ENCODE assay signal across 1 cellular context in the genomic region with DNA sequence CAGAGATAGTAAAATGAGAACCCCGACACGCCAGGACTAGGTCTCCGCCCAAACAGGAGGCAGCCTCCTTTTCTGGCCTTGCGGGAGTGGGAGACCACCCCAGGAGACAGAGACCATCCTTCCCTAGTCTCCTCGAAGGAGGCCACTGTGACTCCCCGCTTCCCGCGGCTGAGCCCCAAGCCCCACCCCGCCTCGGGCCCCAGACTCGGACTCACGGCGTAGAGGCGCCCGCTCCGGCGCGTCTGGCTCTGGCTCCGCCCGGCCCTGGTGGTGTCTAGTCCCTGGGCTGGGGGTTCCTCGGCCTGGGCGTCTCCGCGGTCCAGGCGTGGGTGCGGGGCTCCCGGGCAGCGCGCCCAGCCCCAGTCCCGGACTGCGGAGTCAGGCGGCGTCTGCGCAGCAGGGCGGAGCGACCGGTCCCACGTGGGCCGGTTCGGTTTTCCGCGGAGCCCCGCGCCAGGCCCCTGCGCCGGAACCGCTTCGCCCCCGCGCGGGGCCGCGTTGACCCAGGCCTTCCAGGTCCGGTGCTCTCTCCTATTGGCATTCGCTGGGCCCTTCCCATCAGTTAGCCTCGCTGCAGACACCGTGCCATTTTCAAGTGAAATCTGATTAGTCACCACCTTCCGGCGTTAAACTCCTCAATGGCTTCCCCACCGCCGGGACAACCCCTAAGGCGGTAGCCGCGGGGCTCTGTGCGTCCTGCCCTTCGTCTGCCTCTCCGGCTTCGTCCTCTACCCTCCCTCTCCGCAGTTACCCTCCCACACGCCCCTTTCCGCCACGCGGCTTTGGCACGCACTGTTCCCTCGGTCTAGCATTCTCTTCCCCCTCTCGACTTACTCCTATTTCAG.
TF ChIP-seq lines count a peak whose summit lies in the region.

Gene C1orf216 (minus strand): TSS at position 393 of the 845 bp plus-strand sequence. CDS start 2,563 bp downstream, outside the sequence.

TF ChIP-seq in K562, 482 proteins besides CTCF, POLR2A, EP300 and RAD21 (continued from another document and continues in another):
- TF ChIP-seq, protein P1, sequence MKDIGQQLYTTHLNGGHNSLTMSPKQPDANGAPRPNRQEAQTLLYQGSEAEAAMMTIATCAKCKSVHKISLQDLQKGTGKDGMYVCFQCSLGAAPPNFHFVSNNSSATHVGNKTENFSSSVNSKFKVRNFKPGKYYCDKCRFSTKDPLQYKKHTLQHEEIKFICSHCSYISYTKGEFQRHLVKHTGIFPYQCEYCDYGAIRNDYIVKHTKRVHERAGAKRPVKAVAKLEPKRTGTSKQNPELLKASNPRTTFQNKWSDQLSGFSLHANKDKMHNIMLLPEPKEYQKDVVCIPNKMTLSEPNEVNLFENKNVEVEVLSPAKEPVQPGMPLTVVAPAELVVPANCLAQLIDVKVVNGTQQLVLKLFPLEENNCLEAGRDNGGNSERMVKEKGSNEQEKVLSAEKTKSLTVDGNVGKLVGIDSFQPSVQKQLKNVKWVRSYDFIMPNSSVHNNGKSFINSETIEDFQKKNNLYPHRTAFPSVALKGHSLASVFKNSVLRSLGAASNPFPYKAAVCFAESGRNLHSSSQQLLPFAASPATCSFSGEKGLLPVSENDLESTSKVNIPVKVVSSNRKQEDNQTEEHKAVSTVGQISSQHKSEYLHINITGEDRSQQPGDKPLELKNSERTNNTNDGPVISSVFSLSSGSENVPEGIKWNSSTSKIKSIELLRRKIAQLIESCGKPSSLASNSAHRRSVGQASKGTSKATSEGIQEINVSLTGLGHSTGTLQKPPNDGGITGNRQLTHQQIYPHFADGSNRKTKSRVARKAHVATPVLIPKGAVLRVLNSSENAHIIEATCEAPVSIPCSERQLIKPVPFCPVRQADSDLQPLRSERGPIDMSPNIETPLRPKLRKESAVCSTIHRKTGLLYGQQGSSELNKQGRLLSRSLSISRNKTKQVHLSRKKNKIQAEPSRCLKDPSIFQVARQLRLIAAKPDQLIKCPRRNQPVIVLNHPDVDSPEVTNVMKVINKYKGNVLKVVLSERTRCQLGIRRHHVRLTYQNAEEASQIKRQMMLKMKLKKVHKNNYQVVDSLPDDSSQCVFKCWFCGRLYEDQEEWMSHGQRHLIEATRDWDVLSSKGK (CRISPR knock-in tag; IDR thresholded peaks at IDR 0.05): no peak
- TF ChIP-seq MTA1 (IDR thresholded peaks at IDR 0.05; ENCODE audit: borderline replicate concordance): no peak
- TF ChIP-seq ZBTB17 (CRISPR knock-in tag; IDR thresholded peaks at IDR 0.05): no peak; the same call in 1 of the 2 replicates
- TF ChIP-seq, protein P2, sequence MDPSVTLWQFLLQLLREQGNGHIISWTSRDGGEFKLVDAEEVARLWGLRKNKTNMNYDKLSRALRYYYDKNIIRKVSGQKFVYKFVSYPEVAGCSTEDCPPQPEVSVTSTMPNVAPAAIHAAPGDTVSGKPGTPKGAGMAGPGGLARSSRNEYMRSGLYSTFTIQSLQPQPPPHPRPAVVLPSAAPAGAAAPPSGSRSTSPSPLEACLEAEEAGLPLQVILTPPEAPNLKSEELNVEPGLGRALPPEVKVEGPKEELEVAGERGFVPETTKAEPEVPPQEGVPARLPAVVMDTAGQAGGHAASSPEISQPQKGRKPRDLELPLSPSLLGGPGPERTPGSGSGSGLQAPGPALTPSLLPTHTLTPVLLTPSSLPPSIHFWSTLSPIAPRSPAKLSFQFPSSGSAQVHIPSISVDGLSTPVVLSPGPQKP (CRISPR knock-in tag; IDR thresholded peaks at IDR 0.05): no peak
- TF ChIP-seq, protein P3, sequence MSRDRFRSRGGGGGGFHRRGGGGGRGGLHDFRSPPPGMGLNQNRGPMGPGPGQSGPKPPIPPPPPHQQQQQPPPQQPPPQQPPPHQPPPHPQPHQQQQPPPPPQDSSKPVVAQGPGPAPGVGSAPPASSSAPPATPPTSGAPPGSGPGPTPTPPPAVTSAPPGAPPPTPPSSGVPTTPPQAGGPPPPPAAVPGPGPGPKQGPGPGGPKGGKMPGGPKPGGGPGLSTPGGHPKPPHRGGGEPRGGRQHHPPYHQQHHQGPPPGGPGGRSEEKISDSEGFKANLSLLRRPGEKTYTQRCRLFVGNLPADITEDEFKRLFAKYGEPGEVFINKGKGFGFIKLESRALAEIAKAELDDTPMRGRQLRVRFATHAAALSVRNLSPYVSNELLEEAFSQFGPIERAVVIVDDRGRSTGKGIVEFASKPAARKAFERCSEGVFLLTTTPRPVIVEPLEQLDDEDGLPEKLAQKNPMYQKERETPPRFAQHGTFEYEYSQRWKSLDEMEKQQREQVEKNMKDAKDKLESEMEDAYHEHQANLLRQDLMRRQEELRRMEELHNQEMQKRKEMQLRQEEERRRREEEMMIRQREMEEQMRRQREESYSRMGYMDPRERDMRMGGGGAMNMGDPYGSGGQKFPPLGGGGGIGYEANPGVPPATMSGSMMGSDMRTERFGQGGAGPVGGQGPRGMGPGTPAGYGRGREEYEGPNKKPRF (IDR thresholded peaks at IDR 0.05; ENCODE audit: low read depth, low read length): no peak
- no peak for TF ChIP-seq POLR3A (IDR thresholded peaks at IDR 0.05; ENCODE audit: borderline replicate concordance, extremely low read depth, insufficient read depth, insufficient read length)
- TF ChIP-seq E2F8 (IDR thresholded peaks at IDR 0.05; ENCODE audit: low read depth, partially characterized antibody): peak; percentile 36
- TF ChIP-seq ATF2 (CRISPR knock-in tag; IDR thresholded peaks at IDR 0.05): no peak; the same call in 1 of the 2 replicates
- TF ChIP-seq PYGO2 (tag; IDR thresholded peaks at IDR 0.05): no peak
- TF ChIP-seq ZNF24 (IDR thresholded peaks at IDR 0.05): 0 out of 2 replicates have a peak, but pooled peaks have one; percentile 9
- no peak for TF ChIP-seq NFYB (IDR thresholded peaks at IDR 0.05; ENCODE audit: extremely low read depth, insufficient read length)
- TF ChIP-seq DMBX1 (CRISPR knock-in tag; IDR thresholded peaks at IDR 0.05; ENCODE audit: borderline replicate concordance): no peak
- TF ChIP-seq, protein P4, sequence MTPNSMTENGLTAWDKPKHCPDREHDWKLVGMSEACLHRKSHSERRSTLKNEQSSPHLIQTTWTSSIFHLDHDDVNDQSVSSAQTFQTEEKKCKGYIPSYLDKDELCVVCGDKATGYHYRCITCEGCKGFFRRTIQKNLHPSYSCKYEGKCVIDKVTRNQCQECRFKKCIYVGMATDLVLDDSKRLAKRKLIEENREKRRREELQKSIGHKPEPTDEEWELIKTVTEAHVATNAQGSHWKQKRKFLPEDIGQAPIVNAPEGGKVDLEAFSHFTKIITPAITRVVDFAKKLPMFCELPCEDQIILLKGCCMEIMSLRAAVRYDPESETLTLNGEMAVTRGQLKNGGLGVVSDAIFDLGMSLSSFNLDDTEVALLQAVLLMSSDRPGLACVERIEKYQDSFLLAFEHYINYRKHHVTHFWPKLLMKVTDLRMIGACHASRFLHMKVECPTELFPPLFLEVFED (CRISPR knock-in tag; conservative IDR thresholded peaks at IDR 0.05): no peak
- TF ChIP-seq CHCHD3 (CRISPR knock-in tag; IDR thresholded peaks at IDR 0.05): no peak
- TF ChIP-seq, protein P5, sequence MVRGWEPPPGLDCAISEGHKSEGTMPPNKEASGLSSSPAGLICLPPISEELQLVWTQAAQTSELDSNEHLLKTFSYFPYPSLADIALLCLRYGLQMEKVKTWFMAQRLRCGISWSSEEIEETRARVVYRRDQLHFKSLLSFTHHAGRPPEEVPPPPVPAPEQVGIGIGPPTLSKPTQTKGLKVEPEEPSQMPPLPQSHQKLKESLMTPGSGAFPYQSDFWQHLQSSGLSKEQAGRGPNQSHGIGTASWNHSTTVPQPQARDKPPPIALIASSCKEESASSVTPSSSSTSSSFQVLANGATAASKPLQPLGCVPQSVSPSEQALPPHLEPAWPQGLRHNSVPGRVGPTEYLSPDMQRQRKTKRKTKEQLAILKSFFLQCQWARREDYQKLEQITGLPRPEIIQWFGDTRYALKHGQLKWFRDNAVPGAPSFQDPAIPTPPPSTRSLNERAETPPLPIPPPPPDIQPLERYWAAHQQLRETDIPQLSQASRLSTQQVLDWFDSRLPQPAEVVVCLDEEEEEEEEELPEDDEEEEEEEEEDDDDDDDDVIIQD (CRISPR knock-in tag; IDR thresholded peaks at IDR 0.05): 0 out of 2 replicates have a peak, but pooled peaks have one; percentile 17
- TF ChIP-seq RBM39 (optimal IDR thresholded peaks at IDR 0.05; ENCODE audit: low read depth, low read length): no peak
- TF ChIP-seq NR1H2 (CRISPR knock-in tag; IDR thresholded peaks at IDR 0.05): no peak
- peak; percentile 95 for TF ChIP-seq CXXC5 (CRISPR knock-in tag; IDR thresholded peaks at IDR 0.05)
- peak; percentile 63; the same call in 1 of the 2 replicates for TF ChIP-seq SMARCA4 (IDR thresholded peaks at IDR 0.05)
- no peak; the same call in 1 of the 2 replicates for TF ChIP-seq HLTF (IDR thresholded peaks at IDR 0.05)
- TF ChIP-seq EZH2 (IDR thresholded peaks at IDR 0.05; ENCODE audit: borderline replicate concordance, low read depth, low read length): no peak
- TF ChIP-seq ZNF830 (CRISPR knock-in tag; IDR thresholded peaks at IDR 0.05): no peak
- TF ChIP-seq MNT (conservative IDR thresholded peaks at IDR 0.05): peak; percentile 76 to 92
- no peak for TF ChIP-seq ADNP (tag; IDR thresholded peaks at IDR 0.05)
- TF ChIP-seq, protein P6, sequence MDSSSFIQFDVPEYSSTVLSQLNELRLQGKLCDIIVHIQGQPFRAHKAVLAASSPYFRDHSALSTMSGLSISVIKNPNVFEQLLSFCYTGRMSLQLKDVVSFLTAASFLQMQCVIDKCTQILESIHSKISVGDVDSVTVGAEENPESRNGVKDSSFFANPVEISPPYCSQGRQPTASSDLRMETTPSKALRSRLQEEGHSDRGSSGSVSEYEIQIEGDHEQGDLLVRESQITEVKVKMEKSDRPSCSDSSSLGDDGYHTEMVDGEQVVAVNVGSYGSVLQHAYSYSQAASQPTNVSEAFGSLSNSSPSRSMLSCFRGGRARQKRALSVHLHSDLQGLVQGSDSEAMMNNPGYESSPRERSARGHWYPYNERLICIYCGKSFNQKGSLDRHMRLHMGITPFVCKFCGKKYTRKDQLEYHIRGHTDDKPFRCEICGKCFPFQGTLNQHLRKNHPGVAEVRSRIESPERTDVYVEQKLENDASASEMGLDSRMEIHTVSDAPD (CRISPR knock-in tag; IDR thresholded peaks at IDR 0.05): no peak
- TF ChIP-seq SNAPC5 (CRISPR knock-in tag; IDR thresholded peaks at IDR 0.05): no peak
- TF ChIP-seq, protein P7, sequence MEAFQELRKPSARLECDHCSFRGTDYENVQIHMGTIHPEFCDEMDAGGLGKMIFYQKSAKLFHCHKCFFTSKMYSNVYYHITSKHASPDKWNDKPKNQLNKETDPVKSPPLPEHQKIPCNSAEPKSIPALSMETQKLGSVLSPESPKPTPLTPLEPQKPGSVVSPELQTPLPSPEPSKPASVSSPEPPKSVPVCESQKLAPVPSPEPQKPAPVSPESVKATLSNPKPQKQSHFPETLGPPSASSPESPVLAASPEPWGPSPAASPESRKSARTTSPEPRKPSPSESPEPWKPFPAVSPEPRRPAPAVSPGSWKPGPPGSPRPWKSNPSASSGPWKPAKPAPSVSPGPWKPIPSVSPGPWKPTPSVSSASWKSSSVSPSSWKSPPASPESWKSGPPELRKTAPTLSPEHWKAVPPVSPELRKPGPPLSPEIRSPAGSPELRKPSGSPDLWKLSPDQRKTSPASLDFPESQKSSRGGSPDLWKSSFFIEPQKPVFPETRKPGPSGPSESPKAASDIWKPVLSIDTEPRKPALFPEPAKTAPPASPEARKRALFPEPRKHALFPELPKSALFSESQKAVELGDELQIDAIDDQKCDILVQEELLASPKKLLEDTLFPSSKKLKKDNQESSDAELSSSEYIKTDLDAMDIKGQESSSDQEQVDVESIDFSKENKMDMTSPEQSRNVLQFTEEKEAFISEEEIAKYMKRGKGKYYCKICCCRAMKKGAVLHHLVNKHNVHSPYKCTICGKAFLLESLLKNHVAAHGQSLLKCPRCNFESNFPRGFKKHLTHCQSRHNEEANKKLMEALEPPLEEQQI (IDR thresholded peaks at IDR 0.05): no peak
